Comparison of ENCODE assay signal across 8 cellular contexts in the genomic region with DNA sequence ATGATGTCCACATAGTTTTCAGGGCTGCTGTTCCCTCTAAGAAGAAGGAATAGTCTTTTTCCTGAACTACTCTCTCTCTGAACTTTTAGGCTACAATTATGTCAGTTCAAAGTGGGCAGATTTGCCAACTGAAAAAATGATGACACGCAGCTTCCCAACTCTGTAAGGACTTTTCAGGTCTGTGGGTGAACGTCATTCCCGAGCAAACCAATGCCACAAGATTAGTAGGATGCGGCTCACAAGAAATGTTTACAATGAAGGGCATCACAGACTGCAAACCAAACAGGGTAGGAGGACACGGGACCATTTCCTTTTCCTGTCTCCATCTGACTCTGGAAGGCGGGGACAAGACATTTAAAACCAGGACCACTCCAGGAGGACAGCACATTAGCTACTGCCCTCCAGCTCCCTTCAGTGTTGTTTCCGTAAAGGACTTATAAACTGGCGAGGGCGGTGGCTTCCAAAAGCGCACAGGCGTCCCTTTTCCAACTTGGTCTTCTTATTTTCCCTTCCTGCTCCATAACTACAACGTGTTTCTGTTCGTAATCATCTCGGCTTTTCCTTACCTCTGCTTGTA. TPM values are rescaled to one million over a fixed set of nuclear protein-coding genes. Genes with fewer than 3 reads are reported as not detected.
DNase-seq lines count a peak whose midpoint lies in the region; ATAC-seq, FAIRE-seq and TF ChIP-seq lines count a peak whose summit lies in the region.

No MANE protein-coding gene starts in this region.

- H4K20me1 ChIP-seq in K562 (replicated peaks; ENCODE audit: control insufficient read depth, insufficient read depth, low read length) = peaks cover 14% of the 10 kb centered on the region

- TSS peak; percentile 86 for BruUV-seq in K562 (replicated peaks; lab: Mats Ljungman, UMichigan)

- no peaks in the 10 kb centered on the region for H3K9me3 Mint-ChIP-seq in activated naive CD4-positive, alpha-beta T cell treated with anti-CD3 and anti-CD28 coated beads, Interleukin-2, amount 50 U/mL, for 24 hours
- H3K9me3 Mint-ChIP-seq in HFFc6 = no peaks in the 10 kb centered on the region

- POLR2A ChIA-PET in K562 (lab: Yijun Ruan, JAX) = interaction anchor here (0.6 to 3.3 kb wide), 11 partner anchors 8 to 283 kb away, joined by 3 to 16 read pairs (median 3); no protein-coding TSS in a partner anchor

- no peaks in the 10 kb centered on the region for H3K9me1 ChIP-seq in K562 (ENCODE audit: control insufficient read depth, insufficient read depth, low read length)

- H3K36me3 Mint-ChIP-seq in activated naive CD4-positive, alpha-beta T cell treated with anti-CD3 and anti-CD28 coated beads, Interleukin-2, amount 50 U/mL, for 24 hours = peaks cover 5% of the 10 kb centered on the region
- peaks cover 20% of the 10 kb centered on the region for H3K36me3 Mint-ChIP-seq in HFFc6 (ENCODE audit: low read depth)

- peak overlapping the region; percentile 87 for H3K4me3 ChIP-seq in K562
- H3K4me3 ChIP-seq in iPS-15b (ENCODE audit: low read depth, low read length) = peak overlapping the region; percentile 95

- no peak for TF ChIP-seq POLR2A in K562 (conservative IDR thresholded peaks at IDR 0.05)

- H3K27me3 ChIP-seq in K562 (ENCODE audit: control insufficient read depth in 2 of 2, insufficient read depth in 2 of 2, low read length in 2 of 2) = no peaks in the 10 kb centered on the region
- no peaks in the 10 kb centered on the region for H3K27me3 ChIP-seq in iPS-15b (ENCODE audit: control insufficient read depth, insufficient read depth, low read length)

- ATAC-seq in K562 = peak; percentile 16
- ATAC-seq in sciatic nerve = peak; percentile 71

- peaks cover 52% of the 10 kb centered on the region for H3K79me2 ChIP-seq in K562 (ENCODE audit: control insufficient read depth, insufficient read depth, low read length)

- DNase-seq in activated naive CD4-positive, alpha-beta T cell treated with anti-CD3 and anti-CD28 coated beads, Interleukin-2, amount 50 U/mL, for 16 hours = no peak
- peak; percentile 84 for DNase-seq in HFFc6
- DNase-seq in NCI-H526 treated with DMSO at 0.1 percent for 48 hours (lab: John Stamatoyannopoulos, UW) = peak; percentile 88
- DNase-seq in K562 (ENCODE audit: extremely low read depth in 1 of 4, low spot score in 3 of 4) = peak; percentile 39 to 69 (median 50)
- DNase-seq in sciatic nerve (ENCODE audit: low spot score) = no peak
- DNase-seq in NOMO-1 treated with dmso at 0.1 percent for 144 hours (lab: John Stamatoyannopoulos, UW; ENCODE audit: unreplicated experiment) = no peak

- TF ChIP-seq CTCF in HFFc6 (IDR thresholded peaks at IDR 0.05) (no peak), K562 (IDR thresholded peaks at IDR 0.05 in 2 of 3, conservative IDR thresholded peaks at IDR 0.05 in 1 of 3; ENCODE audit: insufficient read depth in 2 of 3, low read depth in 1 of 3, low read length in 3 of 3) (no peak)

- H3K36me3 ChIP-seq in K562 (ENCODE audit: control insufficient read depth, insufficient read depth, low read length) (no peaks in the 10 kb centered on the region; the same call in 2 of the 3 replicates), iPS-15b (ENCODE audit: control insufficient read depth, insufficient read depth, low read length) (no peaks in the 10 kb centered on the region)

- H3K9ac ChIP-seq in K562 (ENCODE audit: insufficient read depth in 1 of 2, low read depth in 2 of 2, low read length in 2 of 2) (peak overlapping the region; percentile 95 to 100), iPS-15b (ENCODE audit: low read depth, low read length) (no peak overlapping the region)

- H3K9me3 ChIP-seq in K562 (replicated peaks; ENCODE audit: control insufficient read depth, insufficient read depth, low read depth, low read length) = no peaks in the 10 kb centered on the region
- H3K9me3 ChIP-seq in iPS-15b (ENCODE audit: control insufficient read depth, insufficient read depth, low read length) = no peaks in the 10 kb centered on the region

- H3K27me3 Mint-ChIP-seq in activated naive CD4-positive, alpha-beta T cell treated with anti-CD3 and anti-CD28 coated beads, Interleukin-2, amount 50 U/mL, for 24 hours = no peaks in the 10 kb centered on the region
- H3K27me3 Mint-ChIP-seq in HFFc6 (ENCODE audit: insufficient read depth) = peaks cover 11% of the 10 kb centered on the region

- WGBS in K562 (ENCODE audit: insufficient coverage, low coverage, missing lambda C conversion rate) = 3% methylated on average over 14 of the region's 14 CpGs

- peak overlapping the region; percentile 94 for H3K27ac ChIP-seq in K562 (ENCODE audit: extremely low read depth, low read depth, low read length)

- no peak for TF ChIP-seq RAD21 in K562 (CRISPR knock-in tag; conservative IDR thresholded peaks at IDR 0.05 in 1 of 2, IDR thresholded peaks at IDR 0.05 in 1 of 2)

- intact Hi-C loops in K562 (cut with micrococcal nuclease) (loop anchor here (1.0 to 2.0 kb wide), 2 partner anchors 97 to 216 kb away; no protein-coding TSS in a partner anchor), sciatic nerve (cut with DNase I) (no loop called here)

- CTCF ChIA-PET in K562 (lab: Yijun Ruan, JAX; ENCODE audit: low intra/inter-chr PET ratio) = interaction anchor here (0.6 kb wide), 1 partner anchor 29 kb away, joined by 3 read pairs; no protein-coding TSS in a partner anchor

- peaks cover 72% of the 10 kb centered on the region for H3K4me1 Mint-ChIP-seq in activated naive CD4-positive, alpha-beta T cell treated with anti-CD3 and anti-CD28 coated beads, Interleukin-2, amount 50 U/mL, for 24 hours
- H3K4me1 Mint-ChIP-seq in HFFc6 (ENCODE audit: low read depth) = peaks cover 56% of the 10 kb centered on the region

- H3K4me2 ChIP-seq in K562 (ENCODE audit: insufficient read depth, low read length) = peak overlapping the region; percentile 97

- H3K4me1 ChIP-seq in K562 (replicated peaks in 1 of 2; ENCODE audit: control insufficient read depth in 2 of 2, insufficient read depth in 2 of 2, low read length in 2 of 2) (peaks cover 5 to 33% of the 10 kb centered on the region in 2 experiments; a peak in 3 of 5 replicates), iPS-15b (ENCODE audit: control insufficient read depth, insufficient read depth, low read length) (peaks cover 23% of the 10 kb centered on the region)

- TF ChIP-seq EP300 in K562 (IDR thresholded peaks at IDR 0.05; ENCODE audit: low read length) = no peak

- H3K4me3 Mint-ChIP-seq in activated naive CD4-positive, alpha-beta T cell treated with anti-CD3 and anti-CD28 coated beads, Interleukin-2, amount 50 U/mL, for 24 hours = peak overlapping the region; percentile 92
- peak overlapping the region; percentile 94 for H3K4me3 Mint-ChIP-seq in HFFc6

- H2AFZ ChIP-seq in K562 (ENCODE audit: low read depth, low read length) = peak overlapping the region; percentile 100

- in situ Hi-C loops in K562 (cut with MboI) = no loop called here

- H3K27ac Mint-ChIP-seq in activated naive CD4-positive, alpha-beta T cell treated with anti-CD3 and anti-CD28 coated beads, Interleukin-2, amount 50 U/mL, for 24 hours = peak overlapping the region; percentile 98
- peak overlapping the region; percentile 96 for H3K27ac Mint-ChIP-seq in HFFc6

- peak; percentile 67 for FAIRE-seq in K562 (lab: Jason Lieb, UNC)

TF ChIP-seq in K562, 482 proteins besides CTCF, POLR2A, EP300 and RAD21 (continues in another document):
- TF ChIP-seq, protein P1, sequence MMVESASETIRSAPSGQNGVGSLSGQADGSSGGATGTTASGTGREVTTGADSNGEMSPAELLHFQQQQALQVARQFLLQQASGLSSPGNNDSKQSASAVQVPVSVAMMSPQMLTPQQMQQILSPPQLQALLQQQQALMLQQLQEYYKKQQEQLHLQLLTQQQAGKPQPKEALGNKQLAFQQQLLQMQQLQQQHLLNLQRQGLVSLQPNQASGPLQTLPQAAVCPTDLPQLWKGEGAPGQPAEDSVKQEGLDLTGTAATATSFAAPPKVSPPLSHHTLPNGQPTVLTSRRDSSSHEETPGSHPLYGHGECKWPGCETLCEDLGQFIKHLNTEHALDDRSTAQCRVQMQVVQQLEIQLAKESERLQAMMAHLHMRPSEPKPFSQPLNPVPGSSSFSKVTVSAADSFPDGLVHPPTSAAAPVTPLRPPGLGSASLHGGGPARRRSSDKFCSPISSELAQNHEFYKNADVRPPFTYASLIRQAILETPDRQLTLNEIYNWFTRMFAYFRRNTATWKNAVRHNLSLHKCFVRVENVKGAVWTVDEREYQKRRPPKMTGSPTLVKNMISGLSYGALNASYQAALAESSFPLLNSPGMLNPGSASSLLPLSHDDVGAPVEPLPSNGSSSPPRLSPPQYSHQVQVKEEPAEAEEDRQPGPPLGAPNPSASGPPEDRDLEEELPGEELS (CRISPR knock-in tag; IDR thresholded peaks at IDR 0.05; ENCODE audit: borderline replicate concordance) = no peak
- TF ChIP-seq GABPB2 (CRISPR knock-in tag; conservative IDR thresholded peaks at IDR 0.05) (no peak), GABPA (tag; conservative IDR thresholded peaks at IDR 0.05; ENCODE audit: low read depth) (peak; percentile 71), SIX5 (IDR thresholded peaks at IDR 0.05; ENCODE audit: borderline replicate concordance in 1 of 2, insufficient read depth in 1 of 2, low read depth in 1 of 2, low read length in 2 of 2) (no peak), PURB (CRISPR knock-in tag; IDR thresholded peaks at IDR 0.05; ENCODE audit: low read depth) (0 out of 2 replicates have a peak, but pooled peaks have one; percentile 87)

RNA-seq across cellular contexts. Expression of gene MKLN1, which starts 0.5 kb away (rescaled TPM):
- 10 to 100 TPM; 31.9 to 44.7 (median 38.6) TPM for total RNA-seq in HFFc6 (2021; fragmentation: NEBNext Ultra II Directional; extraction: Animal tissue kit (Norgen Biotek cat#: 25700))
- 80.7 and 221 TPM in 2 replicates for total RNA-seq in K562 (2011; cell fraction: chromatin; rRNA removed; ENCODE audit: low replicate concordance)
- 23.3 and 38.8 TPM in 2 replicates for total RNA-seq in K562 (2011; cell fraction: nucleolus; rRNA removed)
- total RNA-seq in K562 (2011; cell fraction: nucleoplasm; rRNA removed) = 104 and 220 TPM in 2 replicates
- total RNA-seq in K562 (2014; rRNA removed) (19.4 and 19.8 TPM in 2 replicates), K562 (2014; rRNA removed; fragmentation: Illumina TruSeq; extraction: Trizol) (61.2 and 71.7 TPM in 2 replicates), K562 (2015; rRNA removed; fragmentation: Illumina TruSeq; extraction: Trizol) (50.6 and 56.0 TPM in 2 replicates), K562 (2021) (50.5 and 56.5 TPM in 2 replicates), sciatic nerve (110 TPM)
- polyA plus RNA-seq in K562 (2011; rRNA removed) (80.4 and 84.7 TPM in 2 replicates), K562 (2014; fragmentation: Illumina TruSeq; extraction: Trizol) (32.0 and 38.9 TPM in 2 replicates), K562 (2014; fragmentation: Nextera tagmentation; extraction: Ambion mirVana) (10 to 100 TPM; 27.0 to 68.8 TPM), K562 (2014; rRNA removed) (18.6 and 19.1 TPM in 2 replicates)
- 21.2 and 44.7 TPM in 2 replicates for polyA plus RNA-seq in K562 (2011; cell fraction: cytosol; rRNA removed)
- polyA plus RNA-seq in K562 (2011; cell fraction: nucleus; rRNA removed) = 65.4 and 98.1 TPM in 2 replicates
- 25.1 and 29.8 TPM in 2 replicates for polyA plus RNA-seq in K562 (2012)
- 282 and 370 TPM in 2 replicates for polyA minus RNA-seq in K562 (2011; rRNA and poly(A)+ RNA removed)
- 55.7 and 56.6 TPM in 2 replicates for polyA minus RNA-seq in K562 (2011; cell fraction: cytosol; rRNA and poly(A)+ RNA removed)
- polyA minus RNA-seq in K562 (2011; cell fraction: nucleus; rRNA and poly(A)+ RNA removed) = 62.1 and 148 TPM in 2 replicates

Comparison
In these comparisons a context has a peak if more than half of its experiments do, and no peak if none do; other contexts are left out.
1. DNase-seq: peak in HFFc6 (single experiment), NCI-H526 treated with DMSO at 0.1 percent for 48 hours (single experiment) and K562 (4 of 4); none in activated naive CD4-positive, alpha-beta T cell treated with anti-CD3 and anti-CD28 coated beads, Interleukin-2, amount 50 U/mL, for 16 hours (single experiment), sciatic nerve (single experiment) and NOMO-1 treated with dmso at 0.1 percent for 144 hours (single experiment).